Comparison of ENCODE assay signal across 1 cellular context in the genomic region with DNA sequence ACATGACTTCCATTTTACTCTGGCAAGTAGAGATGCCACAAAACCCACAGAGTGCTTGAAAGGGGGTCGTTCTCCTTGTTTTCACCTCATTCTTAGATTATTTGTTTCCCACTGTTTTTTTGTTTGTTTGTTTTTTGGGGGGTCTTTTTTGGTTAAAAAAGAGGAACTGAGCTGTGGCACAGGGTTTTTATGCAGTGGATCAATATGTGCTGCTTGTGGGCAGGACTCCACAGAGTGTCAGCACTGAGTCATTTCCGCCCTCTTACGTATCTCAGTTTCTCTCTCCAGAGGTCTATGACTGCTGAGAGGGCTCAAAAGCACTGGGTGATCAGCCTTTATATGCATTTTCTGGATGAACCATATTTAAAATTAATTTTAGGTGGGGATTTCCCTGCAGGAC.
TF ChIP-seq lines count a peak whose summit lies in the region.

No MANE protein-coding gene starts in this region.

TF ChIP-seq in GM12878, 131 proteins besides CTCF, POLR2A, EP300 and RAD21 (continued from another document):
- TF ChIP-seq CREB1 (IDR thresholded peaks at IDR 0.05; ENCODE audit: low read depth) (0 out of 2 replicates have a peak, but pooled peaks have one; percentile 22), TCF12 (IDR thresholded peaks at IDR 0.05; ENCODE audit: low read depth, low read length) (no peak), HCFC1 (IDR thresholded peaks at IDR 0.05; ENCODE audit: low read length) (no peak), BRCA1 (IDR thresholded peaks at IDR 0.05; ENCODE audit: low read depth, low read length) (no peak), EED (IDR thresholded peaks at IDR 0.05; ENCODE audit: low read depth) (no peak), WRNIP1 (IDR thresholded peaks at IDR 0.05; ENCODE audit: borderline replicate concordance, low read depth, low read length) (no peak)
- TF ChIP-seq, protein P1, sequence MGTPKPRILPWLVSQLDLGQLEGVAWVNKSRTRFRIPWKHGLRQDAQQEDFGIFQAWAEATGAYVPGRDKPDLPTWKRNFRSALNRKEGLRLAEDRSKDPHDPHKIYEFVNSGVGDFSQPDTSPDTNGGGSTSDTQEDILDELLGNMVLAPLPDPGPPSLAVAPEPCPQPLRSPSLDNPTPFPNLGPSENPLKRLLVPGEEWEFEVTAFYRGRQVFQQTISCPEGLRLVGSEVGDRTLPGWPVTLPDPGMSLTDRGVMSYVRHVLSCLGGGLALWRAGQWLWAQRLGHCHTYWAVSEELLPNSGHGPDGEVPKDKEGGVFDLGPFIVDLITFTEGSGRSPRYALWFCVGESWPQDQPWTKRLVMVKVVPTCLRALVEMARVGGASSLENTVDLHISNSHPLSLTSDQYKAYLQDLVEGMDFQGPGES (IDR thresholded peaks at IDR 0.05) = no peak
TF ChIP-seq in GM12878: peak in this region for 3.
